ENCODE assay signal across 17 cellular contexts in the genomic region with DNA sequence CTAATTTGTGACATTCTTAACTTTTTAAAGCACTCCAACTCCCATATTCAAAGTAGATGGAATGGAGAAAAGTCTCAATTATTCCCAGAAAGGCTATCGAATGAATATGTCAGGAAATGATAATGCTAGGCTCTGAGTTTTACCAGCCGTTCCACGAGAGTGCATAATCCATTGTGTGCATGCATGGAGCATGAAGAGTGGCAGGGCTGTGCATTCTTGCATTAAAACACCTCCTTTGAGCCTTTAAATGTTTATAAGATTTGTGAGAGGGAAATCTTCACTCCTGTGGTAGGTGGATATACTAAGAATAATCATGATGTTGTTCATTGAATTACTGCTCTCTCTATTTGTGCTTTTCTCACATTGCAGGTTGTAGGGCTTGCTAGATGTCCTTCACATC.
DNase-seq lines count a peak whose midpoint lies in the region; TF ChIP-seq lines count a peak whose summit lies in the region.
"Had no signal": no experiment of that assay in that cellular context is flagged by ENCODE, and none has a peak within 500 bp of the region (broad histone marks: within the 10 kb centered on the region; RNA-seq: fewer than 3 reads in every experiment).

No MANE protein-coding gene starts in this region.

- H3K9me3 ChIP-seq in MG63 = no peaks in the 10 kb centered on the region

- no peak for DNase-seq in Calu3
- DNase-seq in NCI-H69 (lab: John Stamatoyannopoulos, UW) = peak; percentile 29
- peak; percentile 50 for DNase-seq in glomerular visceral epithelial cell (ENCODE audit: extremely low spot score)
- no peak for DNase-seq in progenitor cell of endocrine pancreas (ENCODE audit: low spot score, unreplicated experiment)
- no peak for DNase-seq in activated T-cell treated with anti-CD3 and anti-CD28 coated beads for 4 hours
- DNase-seq in posterior vena cava (ENCODE audit: low spot score) = no peak
- no peak for DNase-seq in MG63
- DNase-seq: KG1, NCI-H1092 treated with DMSO at 0.1 percent for 48 hours, NCI-H146, NCI-H2029, NCI-H2171, NCI-H524 treated with DMSO at 0.1 percent for 48 hours, Right ventricle myocardium superior had no signal

- no peak for TF ChIP-seq CTCF in Calu3 (IDR thresholded peaks at IDR 0.05; ENCODE audit: unreplicated experiment)
- TF ChIP-seq CTCF in progenitor cell of endocrine pancreas (IDR thresholded peaks at IDR 0.05; ENCODE audit: unreplicated experiment) = no peak

- H3K9me3 Mint-ChIP-seq in Calu3 (ENCODE audit: low read depth, unreplicated experiment) (no peaks in the 10 kb centered on the region), progenitor cell of endocrine pancreas (ENCODE audit: low read depth) (no peaks in the 10 kb centered on the region)

- H3K4me1 Mint-ChIP-seq in Calu3 (ENCODE audit: low read depth, unreplicated experiment) = peaks cover 43% of the 10 kb centered on the region
- no peaks in the 10 kb centered on the region for H3K4me1 Mint-ChIP-seq in progenitor cell of endocrine pancreas (ENCODE audit: low read depth)
- H3K4me1 Mint-ChIP-seq: B cell had no signal

- H3K36me3 Mint-ChIP-seq in Calu3 (ENCODE audit: insufficient read depth, unreplicated experiment) (no peaks in the 10 kb centered on the region), progenitor cell of endocrine pancreas (ENCODE audit: insufficient read depth) (peaks cover 14% of the 10 kb centered on the region)

- H3K36me3 ChIP-seq in MG63 = no peaks in the 10 kb centered on the region

- intact Hi-C loops in Calu3 (cut with micrococcal nuclease; ENCODE audit: unreplicated experiment) = no loop called here
- intact Hi-C loops in posterior vena cava (cut with DNase I) = no loop called here

- CTCF ChIA-PET in Calu3 (lab: Charles Lee) = interaction anchor here (1.8 to 2.2 kb wide), 2 partner anchors 32 to 178 kb away, joined by 5 to 16 read pairs; partner anchors contain the start of gene CARMIL1

- H3K4me3 Mint-ChIP-seq in Calu3 (ENCODE audit: low read depth, unreplicated experiment) (no peak overlapping the region), progenitor cell of endocrine pancreas (ENCODE audit: low read depth) (no peak overlapping the region)
- H3K4me3 Mint-ChIP-seq: B cell, CD14-positive monocyte had no signal

- H3K27ac Mint-ChIP-seq in Calu3 (ENCODE audit: unreplicated experiment) (peak overlapping the region; percentile 42), progenitor cell of endocrine pancreas (peak overlapping the region; percentile 45)
- H3K27ac Mint-ChIP-seq: B cell had no signal

- no TSS peak for BruUV-seq in Calu3 (replicated peaks; lab: Mats Ljungman, UMichigan)

- H3K27me3 Mint-ChIP-seq in Calu3 (ENCODE audit: unreplicated experiment) (no peaks in the 10 kb centered on the region), progenitor cell of endocrine pancreas (no peaks in the 10 kb centered on the region)

- H3K27me3 ChIP-seq in MG63 = no peaks in the 10 kb centered on the region

- no peak overlapping the region for H3K4me3 ChIP-seq in MG63
- H3K4me3 ChIP-seq: GM12878 had no signal

Comparison
In these comparisons a context has a peak if more than half of its experiments do, and no peak if none do; other contexts are left out.
1. DNase-seq: peak in NCI-H69 (single experiment) and glomerular visceral epithelial cell (single experiment); none in Calu3 (single experiment), progenitor cell of endocrine pancreas (single experiment), activated T-cell treated with anti-CD3 and anti-CD28 coated beads for 4 hours (single experiment), posterior vena cava (single experiment) and MG63 (single experiment).